In the genomic region with DNA sequence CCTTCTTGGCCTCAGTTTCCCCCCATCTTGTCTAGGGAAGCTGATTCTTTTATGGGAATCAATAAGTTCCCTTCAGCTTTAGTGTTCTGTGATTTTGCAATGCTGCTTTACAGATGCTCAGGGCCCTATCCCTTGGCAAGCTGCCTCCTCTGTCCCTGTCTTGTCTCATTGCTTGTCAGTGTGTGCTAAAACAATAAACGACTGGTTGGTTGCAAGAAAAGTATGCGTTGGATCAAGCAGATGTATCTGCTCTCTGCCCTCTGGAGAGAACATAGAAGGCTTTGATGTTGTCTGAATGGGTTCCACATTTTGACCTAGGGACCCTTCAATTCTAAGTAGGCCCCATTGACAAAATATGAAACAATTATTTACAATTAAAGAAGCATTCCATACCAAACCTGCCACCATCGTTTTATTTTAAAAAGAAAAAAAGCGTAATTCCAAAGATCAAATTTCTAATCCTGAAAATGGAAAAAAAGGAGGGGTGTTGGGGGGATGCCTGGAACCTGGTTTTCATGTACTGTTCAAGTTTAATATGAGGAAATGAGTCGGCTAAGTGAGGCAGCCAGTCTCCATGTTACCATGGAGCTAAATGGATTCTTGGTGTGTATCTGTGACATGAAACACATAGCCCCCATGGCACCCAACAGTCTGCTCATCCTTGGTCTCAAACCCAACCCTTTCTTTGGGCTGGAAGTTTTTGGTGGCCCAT, we compare ENCODE assay signal across 20 cellular contexts. TPM values are rescaled to one million over a fixed set of nuclear protein-coding genes. Genes with fewer than 3 reads are reported as not detected.
DNase-seq lines count a peak whose midpoint lies in the region; ATAC-seq, FAIRE-seq and TF ChIP-seq lines count a peak whose summit lies in the region.
"Had no signal": no experiment of that assay in that cellular context is flagged by ENCODE, and none has a peak within 500 bp of the region (broad histone marks: within the 10 kb centered on the region; RNA-seq: fewer than 3 reads in every experiment).

No MANE protein-coding gene starts in this region.

- H3K36me3 ChIP-seq in psoas muscle (ENCODE audit: insufficient read depth in 1 of 2, low read depth in 1 of 2) (no peaks in the 10 kb centered on the region), smooth muscle cell (ENCODE audit: low read depth) (no peaks in the 10 kb centered on the region)

- no peaks in the 10 kb centered on the region for H3K36me3 Mint-ChIP-seq in activated T-cell treated with anti-CD3 and anti-CD28 coated beads, Interleukin-2, amount 50 U/mL, for 24 hours (ENCODE audit: low read depth)
- H3K36me3 Mint-ChIP-seq: naive thymus-derived CD4-positive, alpha-beta T cell; WTC11 had no signal

- H3K4me2 ChIP-seq in smooth muscle cell: no peak overlapping the region

- no peak for FAIRE-seq in frontal cortex (lab: Jason Lieb, UNC)
- FAIRE-seq: urothelium cell line had no signal

- H3K9me3 Mint-ChIP-seq in activated T-cell treated with anti-CD3 and anti-CD28 coated beads, Interleukin-2, amount 50 U/mL, for 24 hours: no peaks in the 10 kb centered on the region
- H3K9me3 Mint-ChIP-seq: T-helper 1 cell treated with Interleukin-12 subunit alpha and Interleukin-12 subunit beta and Interleukin-4 antibody, amounts not matched to agents 30 μg/mL and 1 μg/mL, for 36 hours had no signal

- no peaks in the 10 kb centered on the region for H3F3A ChIP-seq in smooth muscle cell (ENCODE audit: low read depth)

- no peaks in the 10 kb centered on the region for H3K9me3 ChIP-seq in psoas muscle
- no peaks in the 10 kb centered on the region for H3K9me3 ChIP-seq in smooth muscle cell (replicated peaks; ENCODE audit: low read depth)

- intact Hi-C loops in psoas muscle (cut with DNase I): no loop called here

- H3K27ac ChIP-seq in psoas muscle (no peak overlapping the region), smooth muscle cell (ENCODE audit: low read depth) (no peak overlapping the region)
- H3K27ac ChIP-seq: parathyroid adenoma had no signal

- peaks cover 12% of the 10 kb centered on the region for H3K27me3 Mint-ChIP-seq in activated T-cell treated with anti-CD3 and anti-CD28 coated beads, Interleukin-2, amount 50 U/mL, for 24 hours

- no peak overlapping the region for H3K9ac ChIP-seq in smooth muscle cell (ENCODE audit: low read depth)
- H3K9ac ChIP-seq: parathyroid adenoma had no signal

- peak; percentile 87 for DNase-seq in AG10803 (ENCODE audit: low read depth)
- peak; percentile 12 for DNase-seq in RPMI7951 (ENCODE audit: low read depth)
- peak; percentile 78 for DNase-seq in fibroblast of pulmonary artery (ENCODE audit: low read depth)
- peak; percentile 35 to 55 for DNase-seq in psoas muscle
- DNase-seq in smooth muscle cell (lab: John Stamatoyannopoulos, UW; ENCODE audit: unreplicated experiment): no peak
- no peak for DNase-seq in activated T-cell treated with anti-CD3 and anti-CD28 coated beads, Interleukin-2, amount 50 U/mL, for 24 hours
- DNase-seq in frontal cortex (ENCODE audit: low spot score in 2 of 2): no peak
- DNase-seq in activated CD4-positive, alpha-beta T cell treated with anti-CD3 and anti-CD28 coated beads, Interleukin-2, amount 50 U/mL, for 4 hours: no peak
- DNase-seq: cortex of kidney; DMS 273 treated with DMSO at 0.1 percent for 48 hours; naive thymus-derived CD4-positive, alpha-beta T cell; NCI-H1694; NCI-H345; NK-92 treated with Interleukin-12 subunit alpha and Interleukin-12 subunit beta, amount 100 ng/mL, for 24 hours; stimulated activated naive CD8-positive, alpha-beta T cell treated with anti-CD3 and anti-CD28 coated beads, Interleukin-15, amount 100 ng/mL, for 72 hours had no signal

- TF ChIP-seq CTCF in AG10803 (conservative IDR thresholded peaks at IDR 0.05; ENCODE audit: low read length): no peak
- TF ChIP-seq CTCF in fibroblast of pulmonary artery (IDR thresholded peaks at IDR 0.05; ENCODE audit: low read length, missing control alignments): no peak
- no peak for TF ChIP-seq CTCF in psoas muscle (IDR thresholded peaks at IDR 0.05)
- no peak for TF ChIP-seq CTCF in smooth muscle cell (IDR thresholded peaks at IDR 0.05; ENCODE audit: borderline replicate concordance, insufficient read depth, poor library complexity, severe bottlenecking)

- H3K79me2 ChIP-seq in smooth muscle cell (ENCODE audit: low read depth): no peaks in the 10 kb centered on the region
- H3K79me2 ChIP-seq: parathyroid adenoma had no signal

- H3K4me1 ChIP-seq in psoas muscle (no peaks in the 10 kb centered on the region), smooth muscle cell (ENCODE audit: low read depth) (no peaks in the 10 kb centered on the region)
- H3K4me1 ChIP-seq: parathyroid adenoma had no signal

- no peak for ATAC-seq in psoas muscle
- ATAC-seq: naive thymus-derived CD4-positive, alpha-beta T cell; stimulated activated naive CD8-positive, alpha-beta T cell treated with anti-CD3 and anti-CD28 coated beads, Interleukin-15, amount 100 ng/mL, for 72 hours; WTC11 had no signal

- H3K4me3 Mint-ChIP-seq in activated T-cell treated with anti-CD3 and anti-CD28 coated beads, Interleukin-2, amount 50 U/mL, for 24 hours: no peak overlapping the region
- H3K4me3 Mint-ChIP-seq: B cell; naive thymus-derived CD4-positive, alpha-beta T cell; stimulated activated naive CD8-positive, alpha-beta T cell treated with anti-CD3 and anti-CD28 coated beads, Interleukin-15, amount 100 ng/mL, for 72 hours; T-helper 1 cell treated with Interleukin-12 subunit alpha and Interleukin-12 subunit beta and Interleukin-4 antibody, amounts not matched to agents 30 μg/mL and 1 μg/mL, for 36 hours; WTC11 had no signal

- 56 to 58% (median 56%) methylated on average over 5 of the region's 5 CpGs for WGBS in psoas muscle, 3 donors
- 47% methylated on average over 5 of the region's 5 CpGs for WGBS in smooth muscle cell (ENCODE audit: low lambda C conversion rate)

- H3K4me1 Mint-ChIP-seq in activated T-cell treated with anti-CD3 and anti-CD28 coated beads, Interleukin-2, amount 50 U/mL, for 24 hours (ENCODE audit: low read depth): no peaks in the 10 kb centered on the region
- H3K4me1 Mint-ChIP-seq: B cell; naive thymus-derived CD4-positive, alpha-beta T cell; stimulated activated naive CD8-positive, alpha-beta T cell treated with anti-CD3 and anti-CD28 coated beads, Interleukin-15, amount 100 ng/mL, for 72 hours had no signal

- H3K4me3 ChIP-seq in AG10803 (ENCODE audit: low read length) (no peak overlapping the region), fibroblast of pulmonary artery (replicated peaks; ENCODE audit: low read depth, low read length) (no peak overlapping the region), psoas muscle (no peak overlapping the region), smooth muscle cell (no peak overlapping the region)

- H3K27me3 ChIP-seq in psoas muscle (ENCODE audit: insufficient read depth in 3 of 3, low read length in 2 of 3): peaks cover 0 to 2% (median 0%) of the 10 kb centered on the region in 3 donors
- no peaks in the 10 kb centered on the region for H3K27me3 ChIP-seq in smooth muscle cell (ENCODE audit: low read depth)

- H3K27ac Mint-ChIP-seq in activated T-cell treated with anti-CD3 and anti-CD28 coated beads, Interleukin-2, amount 50 U/mL, for 24 hours: no peak overlapping the region
- H3K27ac Mint-ChIP-seq: B cell; naive thymus-derived CD4-positive, alpha-beta T cell; stimulated activated naive CD8-positive, alpha-beta T cell treated with anti-CD3 and anti-CD28 coated beads, Interleukin-15, amount 100 ng/mL, for 72 hours; T-helper 1 cell treated with Interleukin-12 subunit alpha and Interleukin-12 subunit beta and Interleukin-4 antibody, amounts not matched to agents 30 μg/mL and 1 μg/mL, for 36 hours; WTC11 had no signal

- H2AFZ ChIP-seq in smooth muscle cell (ENCODE audit: low read depth): no peak overlapping the region
- H2AFZ ChIP-seq: parathyroid adenoma had no signal

- H4K20me1 ChIP-seq in smooth muscle cell (ENCODE audit: low read depth): no peaks in the 10 kb centered on the region

RNA-seq across cellular contexts. Expression of a gene that starts 31.2 kb away (rescaled TPM):
- 172 and 195 TPM in 2 replicates for total RNA-seq in RPMI7951 (2014; rRNA removed; shearing (Covaris generic))
- 10 to 100 TPM; 50.8 to 89.1 (median 62.8) TPM for total RNA-seq in psoas muscle
- 100 to 1,000 TPM in 2 of 3 donors, 10 to 100 TPM in 1; 56.4 to 152 (median 103) TPM for polyA plus RNA-seq in psoas muscle
- total RNA-seq in smooth muscle cell: 217 and 226 TPM in 2 replicates
- 120 and 126 TPM in 2 replicates for polyA plus RNA-seq in smooth muscle cell
- 119 TPM for total RNA-seq in frontal cortex

Comparison
In these comparisons a context has a peak if more than half of its experiments do, and no peak if none do; other contexts are left out.
1. DNase-seq: peak in AG10803 (single experiment), RPMI7951 (single experiment), fibroblast of pulmonary artery (single experiment) and psoas muscle (2 of 2); none in smooth muscle cell (single experiment), activated T-cell treated with anti-CD3 and anti-CD28 coated beads, Interleukin-2, amount 50 U/mL, for 24 hours (single experiment), frontal cortex (0 of 2) and activated CD4-positive, alpha-beta T cell treated with anti-CD3 and anti-CD28 coated beads, Interleukin-2, amount 50 U/mL, for 4 hours (0 of 2).